ENCODE assay signal across 9 cellular contexts in genomic region chr2:227106845-227107759, GRCh38. TPM values are rescaled to one million over a fixed set of nuclear protein-coding genes. Genes with fewer than 3 reads are reported as not detected.
DNase-seq lines count a peak whose midpoint lies in the region; ATAC-seq and TF ChIP-seq lines count a peak whose summit lies in the region.
"Had no signal": no experiment of that assay in that cellular context is flagged by ENCODE, and none has a peak within 500 bp of the region (broad histone marks: within the 10 kb centered on the region; RNA-seq: fewer than 3 reads in every experiment).

No MANE protein-coding gene starts in this region.

- POLR2A ChIA-PET in CD8-positive, alpha-beta T cell (lab: Charles Lee): no interaction called here

- H3K27me3 ChIP-seq in CD8-positive, alpha-beta T cell (ENCODE audit: insufficient read depth, low read length): no peaks in the 10 kb centered on the region
- H3K27me3 ChIP-seq in Peyer's patch: no peaks in the 10 kb centered on the region
- H3K27me3 ChIP-seq: ovary had no signal

- H3K9me3 ChIP-seq in CD8-positive, alpha-beta T cell (ENCODE audit: low read length): no peaks in the 10 kb centered on the region
- no peaks in the 10 kb centered on the region for H3K9me3 ChIP-seq in Peyer's patch
- H3K9me3 ChIP-seq: ovary had no signal

- no peak for ATAC-seq in CD8-positive, alpha-beta T cell
- ATAC-seq in GM19395 (IDR thresholded peaks at IDR 0.05; ENCODE audit: unreplicated experiment): peak; percentile 91
- no peak for ATAC-seq in GM19023 (IDR thresholded peaks at IDR 0.05; ENCODE audit: unreplicated experiment)

- peak; percentile 83 for TF ChIP-seq RAD21 in Ishikawa (IDR thresholded peaks at IDR 0.05; ENCODE audit: low read depth)

- DNase-seq in CD8-positive, alpha-beta T cell: peak in 2 of 7 experiments; percentile 14 to 20
- DNase-seq in Peyer's patch (peak in 1 of 3 donors; percentile 63), astrocyte of the spinal cord (ENCODE audit: low read depth, low spot score) (peak; percentile 68), iPS-NIHi11 (ENCODE audit: low spot score) (peak; percentile 50)
- DNase-seq in stimulated activated CD4-positive, alpha-beta T cell treated with anti-CD3 and anti-CD28 coated beads, Interleukin-2, amount 100 ng/mL, for 48 hours: peak; percentile 15 to 32

- TF ChIP-seq EP300 in Ishikawa (IDR thresholded peaks at IDR 0.05; ENCODE audit: borderline replicate concordance): no peak

- TF ChIP-seq CTCF in CD8-positive, alpha-beta T cell (IDR thresholded peaks at IDR 0.05): peak; percentile 40
- TF ChIP-seq CTCF in Peyer's patch (IDR thresholded peaks at IDR 0.05) (peak in 4 of 6 experiments; percentile 46 to 76 (median 70)), astrocyte of the spinal cord (IDR thresholded peaks at IDR 0.05; ENCODE audit: low read depth, low read length) (peak; percentile 89)

- H3K27me3 Mint-ChIP-seq in CD8-positive, alpha-beta T cell (ENCODE audit: low read depth): peaks cover 5% of the 10 kb centered on the region

- no peak overlapping the region for H3K4me3 Mint-ChIP-seq in CD8-positive, alpha-beta T cell

- no peaks in the 10 kb centered on the region for H3K9me3 Mint-ChIP-seq in CD8-positive, alpha-beta T cell

- H3K36me3 Mint-ChIP-seq in CD8-positive, alpha-beta T cell: no peaks in the 10 kb centered on the region

- H3K4me1 Mint-ChIP-seq in CD8-positive, alpha-beta T cell (ENCODE audit: low read depth): no peaks in the 10 kb centered on the region

- no peak overlapping the region for H3K27ac Mint-ChIP-seq in CD8-positive, alpha-beta T cell

- H3K4me1 ChIP-seq in CD8-positive, alpha-beta T cell (ENCODE audit: insufficient read depth, low read length): no peaks in the 10 kb centered on the region
- no peaks in the 10 kb centered on the region for H3K4me1 ChIP-seq in Peyer's patch

- TF ChIP-seq POLR2A in Peyer's patch (IDR thresholded peaks at IDR 0.05): no peak

- in situ Hi-C loops in astrocyte of the spinal cord (cut with HindIII; ENCODE audit: low sequenced_read_pairs): no loop called here

- no peak overlapping the region for H3K4me3 ChIP-seq in CD8-positive, alpha-beta T cell (ENCODE audit: low read depth, low read length)
- no peak overlapping the region for H3K4me3 ChIP-seq in Peyer's patch
- no peak overlapping the region for H3K4me3 ChIP-seq in astrocyte of the spinal cord (ENCODE audit: low read depth, low read length)
- H3K4me3 ChIP-seq: ovary had no signal

- no peak overlapping the region for H3K27ac ChIP-seq in CD8-positive, alpha-beta T cell (ENCODE audit: low read depth, low read length)
- H3K27ac ChIP-seq in Peyer's patch: no peak overlapping the region
- H3K27ac ChIP-seq: ovary had no signal

- no peaks in the 10 kb centered on the region for H3K36me3 ChIP-seq in CD8-positive, alpha-beta T cell (ENCODE audit: insufficient read depth, low read length)
- no peaks in the 10 kb centered on the region for H3K36me3 ChIP-seq in Peyer's patch
- H3K36me3 ChIP-seq: ovary had no signal

- intact Hi-C loops in CD8-positive, alpha-beta T cell (cut with DNase I, micrococcal nuclease): loop anchor here (2.0 to 10.0 kb wide), 3 partner anchors 292 to 1440 kb away; no protein-coding TSS in a partner anchor

- CTCF ChIA-PET in CD8-positive, alpha-beta T cell (lab: Charles Lee): interaction anchor here (0.6 kb wide), 2 partner anchors 11 to 1824 kb away, joined by 3 to 4 read pairs; no protein-coding TSS in a partner anchor

TF ChIP-seq in Ishikawa, 13 proteins besides CTCF, POLR2A, EP300 and RAD21:
- TF ChIP-seq ZBTB7A (IDR thresholded peaks at IDR 0.05; ENCODE audit: low read depth) (no peak), TEAD4 (IDR thresholded peaks at IDR 0.05) (no peak), REST (IDR thresholded peaks at IDR 0.05; ENCODE audit: low read depth) (no peak), NFIC (IDR thresholded peaks at IDR 0.05) (no peak), TCF12 (IDR thresholded peaks at IDR 0.05; ENCODE audit: low read depth) (no peak), YY1 (IDR thresholded peaks at IDR 0.05; ENCODE audit: low read depth) (no peak), EGR1 (IDR thresholded peaks at IDR 0.05) (no peak), MAX (IDR thresholded peaks at IDR 0.05) (no peak), CEBPB (IDR thresholded peaks at IDR 0.05) (no peak), TAF1 (IDR thresholded peaks at IDR 0.05; ENCODE audit: low read depth) (no peak), CREB1 (IDR thresholded peaks at IDR 0.05; ENCODE audit: low read depth) (no peak), FOXM1 (IDR thresholded peaks at IDR 0.05; ENCODE audit: borderline replicate concordance, low read depth) (no peak)
- TF ChIP-seq, protein P1, sequence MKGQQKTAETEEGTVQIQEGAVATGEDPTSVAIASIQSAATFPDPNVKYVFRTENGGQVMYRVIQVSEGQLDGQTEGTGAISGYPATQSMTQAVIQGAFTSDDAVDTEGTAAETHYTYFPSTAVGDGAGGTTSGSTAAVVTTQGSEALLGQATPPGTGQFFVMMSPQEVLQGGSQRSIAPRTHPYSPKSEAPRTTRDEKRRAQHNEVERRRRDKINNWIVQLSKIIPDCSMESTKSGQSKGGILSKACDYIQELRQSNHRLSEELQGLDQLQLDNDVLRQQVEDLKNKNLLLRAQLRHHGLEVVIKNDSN (IDR thresholded peaks at IDR 0.05): no peak

RNA-seq across cellular contexts. Expression of gene COL4A4, which starts 56.9 kb away (rescaled TPM):
- total RNA-seq in CD8-positive, alpha-beta T cell: not detected
- 10 to 100 TPM in 1 of 4 donors, 1 to 10 TPM in 1, under 1 TPM in 2; 0.53 to 24.8 (median 0.95) TPM for total RNA-seq in Peyer's patch

RNA-seq across cellular contexts. Expression of gene COL4A3, which starts 57.3 kb away (rescaled TPM):
- total RNA-seq in CD8-positive, alpha-beta T cell: under 1 TPM; 0.27 to 0.47 TPM
- total RNA-seq in Peyer's patch: 10 to 100 TPM in 2 of 4 donors, 1 to 10 TPM in 1, under 1 TPM in 1; under 0.01 to 67.7 (median 10.2) TPM
